8 cellular contexts compared by ENCODE assay signal in genomic region chr4:71184195-71184781, GRCh38.
A peak's percentile ranks its signal among the peaks of the same experiment; 100 is the strongest.
DNase-seq lines count a peak whose midpoint lies in the region; ATAC-seq and TF ChIP-seq lines count a peak whose summit lies in the region.

No MANE protein-coding gene starts in this region.

- H3K4me1 Mint-ChIP-seq in chondrocyte (ENCODE audit: low read depth), result peaks cover 23% of the 10 kb centered on the region

- H3K27me3 ChIP-seq in heart left ventricle (peaks cover 0 to 37% (median 0%) of the 10 kb centered on the region in 9 donors), GM23248 (replicated peaks; ENCODE audit: insufficient read depth) (no peaks in the 10 kb centered on the region), SJCRH30 (peaks cover 18% of the 10 kb centered on the region; the same call in 1 of the 2 replicates), lower lobe of right lung (ENCODE audit: low read depth) (peaks cover 10% of the 10 kb centered on the region), thyroid gland (no peaks in the 10 kb centered on the region)

- peak in 3 of 5 donors; percentile 12 to 53 (median 41) for DNase-seq in heart left ventricle
- DNase-seq in left ventricle myocardium superior, result no peak
- DNase-seq in GM23248, result peak; percentile 84
- DNase-seq in Kasumi-1 (lab: John Stamatoyannopoulos, UW), result peak; percentile 81 to 90
- peak; percentile 42 to 68 for DNase-seq in SJCRH30
- no peak for DNase-seq in chondrocyte (ENCODE audit: low spot score)
- no peak for DNase-seq in lower lobe of right lung
- DNase-seq in thyroid gland, result peak; percentile 61 to 66

- H3K4me1 ChIP-seq in heart left ventricle (peaks cover 0 to 18% (median 7%) of the 10 kb centered on the region in 12 donors), GM23248 (ENCODE audit: insufficient read depth) (peaks cover 10% of the 10 kb centered on the region), SJCRH30 (no peaks in the 10 kb centered on the region), lower lobe of right lung (peaks cover 5% of the 10 kb centered on the region), thyroid gland (peaks cover 0 to 5% of the 10 kb centered on the region in 2 donors)

- H3F3A ChIP-seq in GM23248 (ENCODE audit: insufficient read depth), result peaks cover 13% of the 10 kb centered on the region; the same call in 1 of the 2 replicates

- intact Hi-C loops in heart left ventricle (cut with DNase I) (loop anchor here (2.0 to 10.0 kb wide), 6 partner anchors 368 to 531 kb away; no protein-coding TSS in a partner anchor), left ventricle myocardium superior (cut with micrococcal nuclease) (loop anchor here (2.0 kb wide), 1 partner anchor 369 kb away; no protein-coding TSS in a partner anchor), lower lobe of right lung (cut with DNase I) (loop anchor here (10.0 kb wide), 1 partner anchor 531 kb away; no protein-coding TSS in a partner anchor), thyroid gland (cut with DNase I) (no loop called here)

- H3K36me3 ChIP-seq in heart left ventricle, result no peaks in the 10 kb centered on the region
- H3K36me3 ChIP-seq in GM23248 (ENCODE audit: low read depth), result no peaks in the 10 kb centered on the region
- H3K36me3 ChIP-seq in SJCRH30, result no peaks in the 10 kb centered on the region
- no peaks in the 10 kb centered on the region for H3K36me3 ChIP-seq in lower lobe of right lung
- H3K36me3 ChIP-seq in thyroid gland, result no peaks in the 10 kb centered on the region

- no peaks in the 10 kb centered on the region for H3K9me3 Mint-ChIP-seq in chondrocyte (ENCODE audit: low read depth)

- H3K4me3 ChIP-seq in heart left ventricle, result no peak overlapping the region
- H3K4me3 ChIP-seq in GM23248, result no peak overlapping the region
- no peak overlapping the region for H3K4me3 ChIP-seq in SJCRH30
- no peak overlapping the region for H3K4me3 ChIP-seq in lower lobe of right lung
- H3K4me3 ChIP-seq in thyroid gland (replicated peaks in 1 of 3), result no peak overlapping the region

- no peak for TF ChIP-seq POLR2A in heart left ventricle (IDR thresholded peaks at IDR 0.05)
- TF ChIP-seq POLR2A in thyroid gland (IDR thresholded peaks at IDR 0.05), result no peak

- no peak overlapping the region for H3K27ac Mint-ChIP-seq in chondrocyte (ENCODE audit: unreplicated experiment)

- H4K20me1 ChIP-seq in GM23248 (ENCODE audit: insufficient read depth), result no peaks in the 10 kb centered on the region

- ATAC-seq in heart left ventricle (no peak), left ventricle myocardium superior (no peak), lower lobe of right lung (peak; percentile 15 to 28)

- WGBS in heart left ventricle, 4 donors, result 26 to 40% (median 31%) methylated on average over 10 of the region's 10 CpGs
- WGBS in GM23248 (ENCODE audit: low coverage in 1 of 2, low lambda C conversion rate in 2 of 2, missing lambda C conversion rate in 2 of 2), 2 experiments, result 28 to 34% methylated on average over 10 of the region's 10 CpGs
- WGBS in thyroid gland, 2 donors, result 30 to 31% methylated on average over 10 of the region's 10 CpGs

- H3K9me3 ChIP-seq in heart left ventricle, result no peaks in the 10 kb centered on the region
- H3K9me3 ChIP-seq in GM23248 (ENCODE audit: low read depth), result no peaks in the 10 kb centered on the region
- no peaks in the 10 kb centered on the region for H3K9me3 ChIP-seq in SJCRH30 (replicated peaks)
- no peaks in the 10 kb centered on the region for H3K9me3 ChIP-seq in lower lobe of right lung
- H3K9me3 ChIP-seq in thyroid gland, result no peaks in the 10 kb centered on the region

- H3K27ac ChIP-seq in heart left ventricle (no peak overlapping the region), GM23248 (no peak overlapping the region), SJCRH30 (no peak overlapping the region), lower lobe of right lung (no peak overlapping the region), thyroid gland (peak overlapping the region in 1 of 3 donors; percentile 24)

- H3K9ac ChIP-seq in GM23248, result no peak overlapping the region

- peak overlapping the region; percentile 28; the same call in 1 of the 2 replicates for H2AFZ ChIP-seq in GM23248

- peak overlapping the region; percentile 31 for H3K4me2 ChIP-seq in GM23248 (ENCODE audit: unreplicated experiment)

- TF ChIP-seq CTCF in heart left ventricle (IDR thresholded peaks at IDR 0.05) (peak; percentile 35 to 79 (median 62)), chondrocyte (IDR thresholded peaks at IDR 0.05) (peak; percentile 87), lower lobe of right lung (IDR thresholded peaks at IDR 0.05) (peak; percentile 65), thyroid gland (IDR thresholded peaks at IDR 0.05) (peak in 5 of 6 experiments; percentile 36 to 75 (median 65))

- H3K27me3 Mint-ChIP-seq in chondrocyte (ENCODE audit: low read depth), result peaks cover 1% of the 10 kb centered on the region

- no peaks in the 10 kb centered on the region for H3K9me2 ChIP-seq in GM23248 (ENCODE audit: insufficient read depth)

- H3K79me2 ChIP-seq in GM23248 (ENCODE audit: insufficient read depth), result 0 out of 2 replicates have a peak, but pooled peaks cover 13% of the 10 kb centered on the region

- in situ Hi-C loops in GM23248 (cut with MboI), result no loop called here

- no peaks in the 10 kb centered on the region for H3K36me3 Mint-ChIP-seq in chondrocyte (ENCODE audit: low read depth)

- H3K4me3 Mint-ChIP-seq in chondrocyte (ENCODE audit: unreplicated experiment), result no peak overlapping the region

Comparison
In these comparisons a context has a peak if more than half of its experiments do, and no peak if none do; other contexts are left out.
1. DNase-seq: peak in heart left ventricle (3 of 5), GM23248 (single experiment), Kasumi-1 (2 of 2), SJCRH30 (2 of 2) and thyroid gland (2 of 2); none in left ventricle myocardium superior (single experiment), chondrocyte (single experiment) and lower lobe of right lung (single experiment).
2. ATAC-seq: peak in lower lobe of right lung (2 of 2); none in heart left ventricle (0 of 4) and left ventricle myocardium superior (single experiment).
3. Peak in every context shown above with its lines, with median percentiles within 50 percentile points of each other: CTCF ChIP-seq.